In the genomic region with DNA sequence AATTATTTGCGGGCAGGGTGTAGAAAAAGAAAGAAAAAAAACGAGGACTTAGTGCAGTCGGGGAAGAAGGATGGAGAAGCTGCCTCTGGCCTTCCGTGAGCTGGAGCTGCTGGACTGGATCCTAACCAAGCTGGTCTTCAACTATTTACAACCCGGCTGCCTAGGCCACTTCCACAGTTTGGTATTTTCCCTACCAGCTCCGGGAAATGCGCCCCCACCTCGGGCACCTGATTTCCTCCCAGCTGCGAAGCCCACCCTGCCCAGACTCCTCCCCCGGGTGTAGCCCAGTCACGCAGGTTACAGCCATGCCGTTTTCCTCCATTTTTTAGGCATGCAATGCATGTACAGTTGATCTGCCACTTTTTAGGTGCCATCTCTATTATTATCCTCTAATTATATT, we compare ENCODE assay signal across 9 cellular contexts. TPM values are rescaled to one million over a fixed set of nuclear protein-coding genes. Genes with fewer than 3 reads are reported as not detected.
DNase-seq lines count a peak whose midpoint lies in the region; ATAC-seq and TF ChIP-seq lines count a peak whose summit lies in the region.
"Had no signal": no experiment of that assay in that cellular context is flagged by ENCODE, and none has a peak within 500 bp of the region (broad histone marks: within the 10 kb centered on the region; RNA-seq: fewer than 3 reads in every experiment).

No MANE protein-coding gene starts in this region.

- no peaks in the 10 kb centered on the region for H3K36me3 ChIP-seq in iPS-15b (ENCODE audit: control insufficient read depth, insufficient read depth, low read length)
- H3K36me3 ChIP-seq in thoracic aorta, result no peaks in the 10 kb centered on the region

- peaks cover 4% of the 10 kb centered on the region for H3K4me1 ChIP-seq in iPS-15b (ENCODE audit: control insufficient read depth, insufficient read depth, low read length)
- H3K4me1 ChIP-seq in thoracic aorta (ENCODE audit: control insufficient read depth in 1 of 2, low read depth in 2 of 2), result no peaks in the 10 kb centered on the region

- TF ChIP-seq CTCF in thoracic aorta (IDR thresholded peaks at IDR 0.05), result no peak

- H3K9ac ChIP-seq in iPS-15b (ENCODE audit: low read depth, low read length), result no peak overlapping the region

- DNase-seq in left cardiac atrium, result peak; percentile 17
- no peak for DNase-seq in Right ventricle myocardium superior
- peak; percentile 35 for DNase-seq in activated T-cell treated with anti-CD3 and anti-CD28 coated beads for 48 hours (ENCODE audit: low read depth)
- no peak for DNase-seq in thoracic aorta (ENCODE audit: low spot score)

- ATAC-seq in left cardiac atrium, result no peak
- ATAC-seq in Right ventricle myocardium superior (ENCODE audit: poor library complexity), result no peak
- no peak for ATAC-seq in thoracic aorta (ENCODE audit: insufficient number of reproducible peaks, low FRiP score, low read depth)
- ATAC-seq in GM19023 (IDR thresholded peaks at IDR 0.05; ENCODE audit: unreplicated experiment), result no peak
- no peak for ATAC-seq in HG02798 (IDR thresholded peaks at IDR 0.05; ENCODE audit: poor library complexity, unreplicated experiment)
- no peak for ATAC-seq in HG02588 (IDR thresholded peaks at IDR 0.05; ENCODE audit: unreplicated experiment)

- no peaks in the 10 kb centered on the region for H3K9me3 ChIP-seq in iPS-15b (ENCODE audit: control insufficient read depth, insufficient read depth, low read length)
- H3K9me3 ChIP-seq in thoracic aorta, result no peaks in the 10 kb centered on the region

- H3K27me3 ChIP-seq in iPS-15b (ENCODE audit: control insufficient read depth, insufficient read depth, low read length) (no peaks in the 10 kb centered on the region), thoracic aorta (replicated peaks; ENCODE audit: insufficient read depth) (no peaks in the 10 kb centered on the region)

- H3K4me3 ChIP-seq in iPS-15b (ENCODE audit: low read depth, low read length), result peak overlapping the region; percentile 8
- peak overlapping the region; percentile 18 for H3K4me3 ChIP-seq in thoracic aorta

- intact Hi-C loops in left cardiac atrium (cut with DNase I), result no loop called here
- intact Hi-C loops in Right ventricle myocardium superior (cut with DNase I), result no loop called here

- no peak overlapping the region for H3K27ac ChIP-seq in thoracic aorta
- H3K27ac ChIP-seq: epithelial cell of prostate had no signal

RNA-seq across cellular contexts. Expression of a gene that starts 21.2 kb away (rescaled TPM):
- total RNA-seq in left cardiac atrium, result under 1 TPM; 0.63 to 0.97 TPM
- 0.13 TPM for total RNA-seq in Right ventricle myocardium superior
- total RNA-seq in thoracic aorta, result 1 to 10 TPM; 1.6 to 1.9 TPM

Comparison
In these comparisons a context has a peak if more than half of its experiments do, and no peak if none do; other contexts are left out.
1. DNase-seq: peak in left cardiac atrium (single experiment) and activated T-cell treated with anti-CD3 and anti-CD28 coated beads for 48 hours (single experiment); none in Right ventricle myocardium superior (single experiment) and thoracic aorta (single experiment).